1 cellular context compared by ENCODE assay signal in genomic region chr12:108635997-108636808, GRCh38.
TF ChIP-seq lines count a peak whose summit lies in the region.

No MANE protein-coding gene starts in this region.

TF ChIP-seq in HepG2, 621 proteins besides CTCF, POLR2A, EP300 and RAD21:
- TF ChIP-seq MAFK (conservative IDR thresholded peaks at IDR 0.05 in 1 of 2, IDR thresholded peaks at IDR 0.05 in 1 of 2; ENCODE audit: low read length in 2 of 2) (peak in 1 of 2 experiments; percentile 55; a peak in 2 of 4 replicates), NFYB (CRISPR knock-in tag; IDR thresholded peaks at IDR 0.05) (no peak), ATRX (CRISPR knock-in tag; IDR thresholded peaks at IDR 0.05; ENCODE audit: borderline replicate concordance) (no peak), ZNF543 (CRISPR knock-in tag; IDR thresholded peaks at IDR 0.05) (no peak), MAFF (IDR thresholded peaks at IDR 0.05; ENCODE audit: low read depth, low read length) (peak; percentile 17; the same call in 1 of the 2 replicates), NR2F2 (IDR thresholded peaks at IDR 0.05; ENCODE audit: borderline replicate concordance, low read depth) (no peak), ZNF720 (CRISPR knock-in tag; IDR thresholded peaks at IDR 0.05) (no peak)
